In the genomic region with DNA sequence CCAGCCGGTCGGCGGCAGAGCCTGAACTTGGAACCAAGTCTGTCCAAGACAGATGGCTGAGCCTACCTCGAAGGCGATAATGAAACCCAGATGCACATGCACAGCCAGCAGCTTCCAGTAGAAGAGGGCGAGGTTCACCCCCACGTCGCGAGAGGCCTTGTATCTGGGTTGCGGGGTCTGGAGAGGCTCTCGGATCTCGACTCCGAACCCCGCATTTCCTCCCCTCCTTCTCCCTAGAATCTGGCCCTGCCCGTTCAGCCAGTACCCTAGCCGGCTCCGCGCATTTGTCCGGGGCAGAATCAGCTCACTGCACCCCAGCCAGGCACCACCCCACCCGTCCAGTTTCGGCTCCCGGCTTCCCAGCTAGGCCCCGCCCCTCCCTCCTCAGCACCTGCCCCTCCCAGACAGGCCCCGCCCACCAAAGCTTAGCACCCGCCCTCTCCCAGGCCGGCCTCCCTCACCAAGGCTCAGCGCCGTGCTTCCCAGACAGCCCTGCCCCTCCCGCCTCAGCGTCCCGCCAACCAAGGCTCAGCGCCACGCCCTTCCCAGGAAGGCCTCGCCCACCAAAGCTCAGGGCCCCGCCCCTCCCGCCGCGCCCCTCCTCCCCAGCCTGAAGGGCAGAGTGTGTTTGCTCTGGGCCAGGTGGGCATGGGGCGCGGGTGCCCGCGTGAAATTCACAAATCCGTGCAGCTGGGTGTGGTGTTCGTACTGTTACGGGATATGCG, we compare ENCODE assay signal across 1 cellular context.
A peak's percentile ranks its signal among the peaks of the same experiment; 100 is the strongest.
TF ChIP-seq lines count a peak whose summit lies in the region.

No MANE protein-coding gene starts in this region.

TF ChIP-seq in K562, 482 proteins besides CTCF, POLR2A, EP300 and RAD21 (continued from another document and continues in another):
- TF ChIP-seq SP2 (IDR thresholded peaks at IDR 0.05; ENCODE audit: extremely low read depth, low read depth, low read length, poor library complexity, severe bottlenecking) (no peak), HDGF (IDR thresholded peaks at IDR 0.05) (peak; percentile 85; the same call in 1 of the 2 replicates), ZNF696 (CRISPR knock-in tag; conservative IDR thresholded peaks at IDR 0.05) (no peak), HDAC1 (IDR thresholded peaks at IDR 0.05) (peak in 1 of 2 experiments; percentile 37; a peak in 2 of 4 replicates), ZNF124 (CRISPR knock-in tag; IDR thresholded peaks at IDR 0.05) (no peak), SOX6 (IDR thresholded peaks at IDR 0.05) (no peak), ELF4 (CRISPR knock-in tag; IDR thresholded peaks at IDR 0.05) (no peak), ZSCAN29 (IDR thresholded peaks at IDR 0.05) (no peak), TCFL5 (CRISPR knock-in tag; conservative IDR thresholded peaks at IDR 0.05) (no peak), BCOR (IDR thresholded peaks at IDR 0.05) (0 out of 2 replicates have a peak, but pooled peaks have one; percentile 26), MTA3 (IDR thresholded peaks at IDR 0.05; ENCODE audit: borderline replicate concordance) (peak; percentile 13; the same call in 1 of the 2 replicates), PTTG1 (tag; IDR thresholded peaks at IDR 0.05; ENCODE audit: low read depth) (no peak), POLR2B (IDR thresholded peaks at IDR 0.05; ENCODE audit: low read depth, partially characterized antibody) (peak; percentile 46), U2AF1 (optimal IDR thresholded peaks at IDR 0.05; ENCODE audit: low read depth, low read length) (no peak), TSC22D4 (tag; IDR thresholded peaks at IDR 0.05) (no peak), FOXK1 (CRISPR knock-in tag; IDR thresholded peaks at IDR 0.05; ENCODE audit: borderline replicate concordance) (no peak), PYGO2 (tag; IDR thresholded peaks at IDR 0.05) (no peak), NR2C1 (IDR thresholded peaks at IDR 0.05) (no peak), NR2C1 (tag; IDR thresholded peaks at IDR 0.05) (no peak), NFXL1 (CRISPR knock-in tag; IDR thresholded peaks at IDR 0.05) (no peak), HMGN3 (IDR thresholded peaks at IDR 0.05; ENCODE audit: borderline replicate concordance, extremely low read depth, insufficient read length, low read depth, low read length) (peak; percentile 75), POU5F1 (IDR thresholded peaks at IDR 0.05; ENCODE audit: borderline replicate concordance, low read depth, low read length, partially characterized antibody) (no peak), CBX3 (IDR thresholded peaks at IDR 0.05; ENCODE audit: borderline replicate concordance in 1 of 2, low read length in 2 of 2) (peak in 1 of 2 experiments; percentile 87; a peak in 1 of 3 replicates), ZC3H8 (IDR thresholded peaks at IDR 0.05) (0 out of 2 replicates have a peak, but pooled peaks have one; percentile 52), ZNF384 (IDR thresholded peaks at IDR 0.05; ENCODE audit: low read depth, low read length) (no peak), KDM1A (IDR thresholded peaks at IDR 0.05) (no peak), NCOR1 (IDR thresholded peaks at IDR 0.05) (no peak), ZNF175 (CRISPR knock-in tag; IDR thresholded peaks at IDR 0.05; ENCODE audit: low read depth) (no peak), MED1 (CRISPR knock-in tag; IDR thresholded peaks at IDR 0.05; ENCODE audit: borderline replicate concordance) (no peak), TAL1 (IDR thresholded peaks at IDR 0.05) (peak; percentile 19; the same call in 1 of the 2 replicates), FUS (optimal IDR thresholded peaks at IDR 0.05; ENCODE audit: low read depth, low read length) (no peak), SP1 (CRISPR knock-in tag; IDR thresholded peaks at IDR 0.05) (peak; percentile 87), SAFB2 (IDR thresholded peaks at IDR 0.05; ENCODE audit: borderline replicate concordance, low read depth, low read length, severe bottlenecking) (no peak), L3MBTL2 (IDR thresholded peaks at IDR 0.05) (peak; percentile 96), NBN (IDR thresholded peaks at IDR 0.05; ENCODE audit: low read depth) (peak; percentile 69), GATA2 (CRISPR knock-in tag; IDR thresholded peaks at IDR 0.05) (no peak), KDM4B (IDR thresholded peaks at IDR 0.05; ENCODE audit: borderline replicate concordance in 2 of 2, low read depth in 1 of 2) (no peak), MIER1 (IDR thresholded peaks at IDR 0.05; ENCODE audit: low read depth) (no peak), SETDB1 (IDR thresholded peaks at IDR 0.05; ENCODE audit: low read length) (no peak), TAF7 (tag; IDR thresholded peaks at IDR 0.05) (no peak)
- TF ChIP-seq, protein P1, sequence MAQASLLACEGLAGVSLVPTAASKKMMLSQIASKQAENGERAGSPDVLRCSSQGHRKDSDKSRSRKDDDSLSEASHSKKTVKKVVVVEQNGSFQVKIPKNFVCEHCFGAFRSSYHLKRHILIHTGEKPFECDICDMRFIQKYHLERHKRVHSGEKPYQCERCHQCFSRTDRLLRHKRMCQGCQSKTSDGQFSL (CRISPR knock-in tag; IDR thresholded peaks at IDR 0.05): no peak
- TF ChIP-seq, protein P1 (tag; IDR thresholded peaks at IDR 0.05): no peak
- TF ChIP-seq, protein P2, sequence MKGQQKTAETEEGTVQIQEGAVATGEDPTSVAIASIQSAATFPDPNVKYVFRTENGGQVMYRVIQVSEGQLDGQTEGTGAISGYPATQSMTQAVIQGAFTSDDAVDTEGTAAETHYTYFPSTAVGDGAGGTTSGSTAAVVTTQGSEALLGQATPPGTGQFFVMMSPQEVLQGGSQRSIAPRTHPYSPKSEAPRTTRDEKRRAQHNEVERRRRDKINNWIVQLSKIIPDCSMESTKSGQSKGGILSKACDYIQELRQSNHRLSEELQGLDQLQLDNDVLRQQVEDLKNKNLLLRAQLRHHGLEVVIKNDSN (CRISPR knock-in tag; IDR thresholded peaks at IDR 0.05): no peak
- TF ChIP-seq, protein P3, sequence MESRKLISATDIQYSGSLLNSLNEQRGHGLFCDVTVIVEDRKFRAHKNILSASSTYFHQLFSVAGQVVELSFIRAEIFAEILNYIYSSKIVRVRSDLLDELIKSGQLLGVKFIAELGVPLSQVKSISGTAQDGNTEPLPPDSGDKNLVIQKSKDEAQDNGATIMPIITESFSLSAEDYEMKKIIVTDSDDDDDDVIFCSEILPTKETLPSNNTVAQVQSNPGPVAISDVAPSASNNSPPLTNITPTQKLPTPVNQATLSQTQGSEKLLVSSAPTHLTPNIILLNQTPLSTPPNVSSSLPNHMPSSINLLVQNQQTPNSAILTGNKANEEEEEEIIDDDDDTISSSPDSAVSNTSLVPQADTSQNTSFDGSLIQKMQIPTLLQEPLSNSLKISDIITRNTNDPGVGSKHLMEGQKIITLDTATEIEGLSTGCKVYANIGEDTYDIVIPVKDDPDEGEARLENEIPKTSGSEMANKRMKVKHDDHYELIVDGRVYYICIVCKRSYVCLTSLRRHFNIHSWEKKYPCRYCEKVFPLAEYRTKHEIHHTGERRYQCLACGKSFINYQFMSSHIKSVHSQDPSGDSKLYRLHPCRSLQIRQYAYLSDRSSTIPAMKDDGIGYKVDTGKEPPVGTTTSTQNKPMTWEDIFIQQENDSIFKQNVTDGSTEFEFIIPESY (CRISPR knock-in tag; IDR thresholded peaks at IDR 0.05): no peak
- TF ChIP-seq, protein P4, sequence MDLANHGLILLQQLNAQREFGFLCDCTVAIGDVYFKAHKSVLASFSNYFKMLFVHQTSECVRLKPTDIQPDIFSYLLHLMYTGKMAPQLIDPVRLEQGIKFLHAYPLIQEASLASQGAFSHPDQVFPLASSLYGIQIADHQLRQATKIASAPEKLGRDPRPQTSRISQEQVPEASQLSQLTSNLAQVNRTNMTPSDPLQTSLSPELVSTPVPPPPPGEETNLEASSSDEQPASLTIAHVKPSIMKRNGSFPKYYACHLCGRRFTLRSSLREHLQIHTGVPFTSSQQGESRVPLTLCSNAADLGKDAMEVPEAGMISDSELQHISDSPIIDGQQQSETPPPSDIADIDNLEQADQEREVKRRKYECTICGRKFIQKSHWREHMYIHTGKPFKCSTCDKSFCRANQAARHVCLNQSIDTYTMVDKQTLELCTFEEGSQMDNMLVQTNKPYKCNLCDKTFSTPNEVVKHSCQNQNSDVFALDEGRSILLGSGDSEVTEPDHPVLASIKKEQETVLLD (IDR thresholded peaks at IDR 0.05): no peak
- TF ChIP-seq, protein P5, sequence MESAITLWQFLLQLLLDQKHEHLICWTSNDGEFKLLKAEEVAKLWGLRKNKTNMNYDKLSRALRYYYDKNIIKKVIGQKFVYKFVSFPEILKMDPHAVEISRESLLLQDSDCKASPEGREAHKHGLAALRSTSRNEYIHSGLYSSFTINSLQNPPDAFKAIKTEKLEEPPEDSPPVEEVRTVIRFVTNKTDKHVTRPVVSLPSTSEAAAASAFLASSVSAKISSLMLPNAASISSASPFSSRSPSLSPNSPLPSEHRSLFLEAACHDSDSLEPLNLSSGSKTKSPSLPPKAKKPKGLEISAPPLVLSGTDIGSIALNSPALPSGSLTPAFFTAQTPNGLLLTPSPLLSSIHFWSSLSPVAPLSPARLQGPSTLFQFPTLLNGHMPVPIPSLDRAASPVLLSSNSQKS (CRISPR knock-in tag; IDR thresholded peaks at IDR 0.05): no peak
- TF ChIP-seq, protein P6, sequence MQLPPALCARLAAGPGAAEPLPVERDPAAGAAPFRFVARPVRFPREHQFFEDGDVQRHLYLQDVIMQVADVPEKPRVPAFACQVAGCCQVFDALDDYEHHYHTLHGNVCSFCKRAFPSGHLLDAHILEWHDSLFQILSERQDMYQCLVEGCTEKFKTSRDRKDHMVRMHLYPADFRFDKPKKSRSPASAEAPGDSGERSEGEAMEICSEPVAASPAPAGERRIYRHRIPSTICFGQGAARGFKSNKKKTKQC (CRISPR knock-in tag; IDR thresholded peaks at IDR 0.05): no peak
- TF ChIP-seq, protein P7, sequence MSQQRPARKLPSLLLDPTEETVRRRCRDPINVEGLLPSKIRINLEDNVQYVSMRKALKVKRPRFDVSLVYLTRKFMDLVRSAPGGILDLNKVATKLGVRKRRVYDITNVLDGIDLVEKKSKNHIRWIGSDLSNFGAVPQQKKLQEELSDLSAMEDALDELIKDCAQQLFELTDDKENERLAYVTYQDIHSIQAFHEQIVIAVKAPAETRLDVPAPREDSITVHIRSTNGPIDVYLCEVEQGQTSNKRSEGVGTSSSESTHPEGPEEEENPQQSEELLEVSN (IDR thresholded peaks at IDR 0.05; ENCODE audit: borderline replicate concordance in 1 of 2, extremely low read depth in 1 of 2, insufficient read depth in 1 of 2, insufficient read length in 1 of 2, low read depth in 1 of 2, low read length in 1 of 2, poor library complexity in 1 of 2, severe bottlenecking in 1 of 2): peak; percentile 32 to 86
- TF ChIP-seq, protein P8, sequence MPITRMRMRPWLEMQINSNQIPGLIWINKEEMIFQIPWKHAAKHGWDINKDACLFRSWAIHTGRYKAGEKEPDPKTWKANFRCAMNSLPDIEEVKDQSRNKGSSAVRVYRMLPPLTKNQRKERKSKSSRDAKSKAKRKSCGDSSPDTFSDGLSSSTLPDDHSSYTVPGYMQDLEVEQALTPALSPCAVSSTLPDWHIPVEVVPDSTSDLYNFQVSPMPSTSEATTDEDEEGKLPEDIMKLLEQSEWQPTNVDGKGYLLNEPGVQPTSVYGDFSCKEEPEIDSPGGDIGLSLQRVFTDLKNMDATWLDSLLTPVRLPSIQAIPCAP (CRISPR knock-in tag; IDR thresholded peaks at IDR 0.05; ENCODE audit: borderline replicate concordance): no peak
- TF ChIP-seq, protein P9, sequence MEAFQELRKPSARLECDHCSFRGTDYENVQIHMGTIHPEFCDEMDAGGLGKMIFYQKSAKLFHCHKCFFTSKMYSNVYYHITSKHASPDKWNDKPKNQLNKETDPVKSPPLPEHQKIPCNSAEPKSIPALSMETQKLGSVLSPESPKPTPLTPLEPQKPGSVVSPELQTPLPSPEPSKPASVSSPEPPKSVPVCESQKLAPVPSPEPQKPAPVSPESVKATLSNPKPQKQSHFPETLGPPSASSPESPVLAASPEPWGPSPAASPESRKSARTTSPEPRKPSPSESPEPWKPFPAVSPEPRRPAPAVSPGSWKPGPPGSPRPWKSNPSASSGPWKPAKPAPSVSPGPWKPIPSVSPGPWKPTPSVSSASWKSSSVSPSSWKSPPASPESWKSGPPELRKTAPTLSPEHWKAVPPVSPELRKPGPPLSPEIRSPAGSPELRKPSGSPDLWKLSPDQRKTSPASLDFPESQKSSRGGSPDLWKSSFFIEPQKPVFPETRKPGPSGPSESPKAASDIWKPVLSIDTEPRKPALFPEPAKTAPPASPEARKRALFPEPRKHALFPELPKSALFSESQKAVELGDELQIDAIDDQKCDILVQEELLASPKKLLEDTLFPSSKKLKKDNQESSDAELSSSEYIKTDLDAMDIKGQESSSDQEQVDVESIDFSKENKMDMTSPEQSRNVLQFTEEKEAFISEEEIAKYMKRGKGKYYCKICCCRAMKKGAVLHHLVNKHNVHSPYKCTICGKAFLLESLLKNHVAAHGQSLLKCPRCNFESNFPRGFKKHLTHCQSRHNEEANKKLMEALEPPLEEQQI (IDR thresholded peaks at IDR 0.05): no peak
- TF ChIP-seq, protein P10, sequence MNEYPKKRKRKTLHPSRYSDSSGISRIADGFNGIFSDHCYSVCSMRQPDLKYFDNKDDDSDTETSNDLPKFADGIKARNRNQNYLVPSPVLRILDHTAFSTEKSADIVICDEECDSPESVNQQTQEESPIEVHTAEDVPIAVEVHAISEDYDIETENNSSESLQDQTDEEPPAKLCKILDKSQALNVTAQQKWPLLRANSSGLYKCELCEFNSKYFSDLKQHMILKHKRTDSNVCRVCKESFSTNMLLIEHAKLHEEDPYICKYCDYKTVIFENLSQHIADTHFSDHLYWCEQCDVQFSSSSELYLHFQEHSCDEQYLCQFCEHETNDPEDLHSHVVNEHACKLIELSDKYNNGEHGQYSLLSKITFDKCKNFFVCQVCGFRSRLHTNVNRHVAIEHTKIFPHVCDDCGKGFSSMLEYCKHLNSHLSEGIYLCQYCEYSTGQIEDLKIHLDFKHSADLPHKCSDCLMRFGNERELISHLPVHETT (CRISPR knock-in tag; conservative IDR thresholded peaks at IDR 0.05 in 1 of 2, IDR thresholded peaks at IDR 0.05 in 1 of 2): no peak
- TF ChIP-seq, protein P11, sequence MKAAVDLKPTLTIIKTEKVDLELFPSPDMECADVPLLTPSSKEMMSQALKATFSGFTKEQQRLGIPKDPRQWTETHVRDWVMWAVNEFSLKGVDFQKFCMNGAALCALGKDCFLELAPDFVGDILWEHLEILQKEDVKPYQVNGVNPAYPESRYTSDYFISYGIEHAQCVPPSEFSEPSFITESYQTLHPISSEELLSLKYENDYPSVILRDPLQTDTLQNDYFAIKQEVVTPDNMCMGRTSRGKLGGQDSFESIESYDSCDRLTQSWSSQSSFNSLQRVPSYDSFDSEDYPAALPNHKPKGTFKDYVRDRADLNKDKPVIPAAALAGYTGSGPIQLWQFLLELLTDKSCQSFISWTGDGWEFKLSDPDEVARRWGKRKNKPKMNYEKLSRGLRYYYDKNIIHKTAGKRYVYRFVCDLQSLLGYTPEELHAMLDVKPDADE (conservative IDR thresholded peaks at IDR 0.05; ENCODE audit: control insufficient read depth, low read depth, low read length): 0 out of 2 replicates have a peak, but pooled peaks have one; percentile 55
- TF ChIP-seq, protein P12, sequence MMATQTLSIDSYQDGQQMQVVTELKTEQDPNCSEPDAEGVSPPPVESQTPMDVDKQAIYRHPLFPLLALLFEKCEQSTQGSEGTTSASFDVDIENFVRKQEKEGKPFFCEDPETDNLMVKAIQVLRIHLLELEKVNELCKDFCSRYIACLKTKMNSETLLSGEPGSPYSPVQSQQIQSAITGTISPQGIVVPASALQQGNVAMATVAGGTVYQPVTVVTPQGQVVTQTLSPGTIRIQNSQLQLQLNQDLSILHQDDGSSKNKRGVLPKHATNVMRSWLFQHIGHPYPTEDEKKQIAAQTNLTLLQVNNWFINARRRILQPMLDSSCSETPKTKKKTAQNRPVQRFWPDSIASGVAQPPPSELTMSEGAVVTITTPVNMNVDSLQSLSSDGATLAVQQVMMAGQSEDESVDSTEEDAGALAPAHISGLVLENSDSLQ (IDR thresholded peaks at IDR 0.05): peak; percentile 72
